9 cellular contexts compared by ENCODE assay signal in the genomic region with DNA sequence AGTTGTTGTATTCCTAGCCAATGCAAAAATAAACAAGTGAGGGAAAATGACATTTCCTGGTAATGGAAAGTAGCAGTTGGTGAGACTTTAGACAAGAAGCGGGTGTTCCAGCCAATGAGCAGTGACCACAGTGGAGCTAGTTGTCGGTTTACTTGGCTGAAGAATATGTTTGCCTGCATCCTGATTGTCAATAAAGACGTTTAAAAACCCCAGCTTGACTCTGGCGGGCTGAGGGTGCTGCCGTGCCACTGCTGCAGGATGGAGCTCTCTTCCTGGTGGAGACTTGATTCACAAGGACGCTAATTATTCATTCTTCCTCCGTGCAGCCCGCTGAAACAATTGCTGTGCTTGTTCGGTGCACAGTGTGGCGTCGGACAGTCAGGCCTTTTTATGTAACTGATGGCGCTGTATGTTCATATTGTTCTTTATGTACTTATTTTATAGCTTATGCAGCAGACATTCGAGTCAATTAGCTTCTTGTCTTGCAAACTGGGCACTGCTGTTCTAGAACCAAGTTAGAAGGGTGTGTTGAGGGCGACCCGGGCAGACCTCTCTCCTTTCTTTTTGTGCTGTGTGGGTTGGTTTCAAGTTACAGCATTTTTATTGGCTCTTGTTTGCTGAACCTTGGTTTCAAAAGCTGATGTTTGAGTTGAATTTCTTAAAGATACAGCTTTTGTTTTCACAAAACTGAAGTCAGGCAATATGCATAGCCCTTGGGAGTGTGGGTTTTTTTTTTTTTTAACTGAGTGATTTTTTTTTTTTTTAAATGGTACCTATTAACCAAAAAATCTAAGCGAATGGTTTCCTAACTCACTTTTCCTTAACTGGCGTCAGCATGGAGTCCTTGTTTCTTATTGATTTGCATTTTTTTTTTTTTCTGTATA.
DNase-seq lines count a peak whose midpoint lies in the region; ATAC-seq and TF ChIP-seq lines count a peak whose summit lies in the region.
"Had no signal": no experiment of that assay in that cellular context is flagged by ENCODE, and none has a peak within 500 bp of the region (broad histone marks: within the 10 kb centered on the region; RNA-seq: fewer than 3 reads in every experiment).

No MANE protein-coding gene starts in this region.

- peak overlapping the region; percentile 36 for H3K9ac ChIP-seq in mucosa of stomach (ENCODE audit: low read length)

- no peaks in the 10 kb centered on the region for H3K9me3 ChIP-seq in RWPE2 (ENCODE audit: severe bottlenecking)
- no peaks in the 10 kb centered on the region for H3K9me3 ChIP-seq in mucosa of stomach (ENCODE audit: control insufficient read depth, low read length)

- H3K27ac ChIP-seq in RWPE2 (ENCODE audit: poor library complexity, severe bottlenecking) = peak overlapping the region; percentile 67

- H3K4me1 ChIP-seq in RWPE2 (ENCODE audit: insufficient read depth, poor library complexity, severe bottlenecking) (peaks cover 41% of the 10 kb centered on the region), mucosa of stomach (ENCODE audit: control insufficient read depth, insufficient read depth, low read length) (peaks cover 27% of the 10 kb centered on the region)

- H3K27me3 ChIP-seq in RWPE2 (ENCODE audit: insufficient read depth, poor library complexity, severe bottlenecking) (no peaks in the 10 kb centered on the region), mucosa of stomach (ENCODE audit: control insufficient read depth, insufficient read depth, low read length) (no peaks in the 10 kb centered on the region)

- no peak for TF ChIP-seq CTCF in RWPE2 (IDR thresholded peaks at IDR 0.05; ENCODE audit: poor library complexity, severe bottlenecking)

- H3K36me3 ChIP-seq in RWPE2 (ENCODE audit: low read depth) (no peaks in the 10 kb centered on the region), mucosa of stomach (ENCODE audit: control insufficient read depth, insufficient read depth, low read length) (no peaks in the 10 kb centered on the region)

- ATAC-seq in HG03520 (IDR thresholded peaks at IDR 0.05; ENCODE audit: unreplicated experiment) = peak; percentile 66
- ATAC-seq in RWPE2 (ENCODE audit: low read depth) = peak; percentile 76
- ATAC-seq in esophagus mucosa = peak; percentile 70
- ATAC-seq in GM18909 (IDR thresholded peaks at IDR 0.05; ENCODE audit: poor library complexity, unreplicated experiment) = no peak

- peak overlapping the region; percentile 34 for H3K4me3 ChIP-seq in RWPE2 (ENCODE audit: severe bottlenecking)
- peak overlapping the region; percentile 2 for H3K4me3 ChIP-seq in mucosa of stomach (ENCODE audit: low read length)

- peak; percentile 90 for DNase-seq in NCI-H510A treated with DMSO at 0.1 percent for 48 hours (lab: John Stamatoyannopoulos, UW)
- DNase-seq in NCI-H510A (lab: John Stamatoyannopoulos, UW) = no peak
- no peak for DNase-seq in RWPE2 (ENCODE audit: low spot score)
- DNase-seq in cortex of kidney (lab: John Stamatoyannopoulos, UW) = no peak
- DNase-seq: CD4-positive, CD25-positive, alpha-beta regulatory T cell had no signal
